Comparison of ENCODE assay signal across 8 cellular contexts in genomic region chr4:20181926-20182325, GRCh38.
"Had no signal": no experiment of that assay in that cellular context is flagged by ENCODE, and none has a peak within 500 bp of the region (broad histone marks: within the 10 kb centered on the region; RNA-seq: fewer than 3 reads in every experiment).

No MANE protein-coding gene starts in this region.

- FAIRE-seq: HTR-8/SVneo had no signal

- H3K36me3 ChIP-seq: HAP-1 had no signal

- H3K4me3 ChIP-seq: GM23248, HAP-1 had no signal

- H3K27ac ChIP-seq: GM23248 had no signal

- H3K4me1 ChIP-seq: HAP-1 had no signal

- H3K9ac ChIP-seq: GM23248 had no signal

- H3K4me3 Mint-ChIP-seq: HFFc6 had no signal

- H3K9me3 ChIP-seq: HAP-1 had no signal

- DNase-seq: GM23248, GOT3, H7, HFFc6, IMR-90 had no signal

- ATAC-seq: HCT116 had no signal

- H3K27ac Mint-ChIP-seq: HFFc6 had no signal

- H2AFZ ChIP-seq: GM23248 had no signal
